Comparison of ENCODE assay signal across 35 cellular contexts in genomic region chr1:111174070-111174469, GRCh38. TPM values are rescaled to one million over a fixed set of nuclear protein-coding genes. Genes with fewer than 3 reads are reported as not detected.
DNase-seq lines count a peak whose midpoint lies in the region; ATAC-seq and FAIRE-seq lines count a peak whose summit lies in the region.
"Had no signal": no experiment of that assay in that cellular context is flagged by ENCODE, and none has a peak within 500 bp of the region (broad histone marks: within the 10 kb centered on the region; RNA-seq: fewer than 3 reads in every experiment).

No MANE protein-coding gene starts in this region.

- CTCF ChIA-PET in T-cell (lab: Charles Lee) = no interaction called here

- peaks cover 19% of the 10 kb centered on the region for H3K36me3 Mint-ChIP-seq in activated naive CD4-positive, alpha-beta T cell treated with anti-CD3 and anti-CD28 coated beads, Interleukin-2, amount 50 U/mL, for 24 hours
- peaks cover 55% of the 10 kb centered on the region for H3K36me3 Mint-ChIP-seq in T-cell

- peaks cover 2 to 5% of the 10 kb centered on the region in 2 donors for H3K36me3 ChIP-seq in small intestine (ENCODE audit: control insufficient read depth in 2 of 2, insufficient read depth in 2 of 2, low read length in 2 of 2)
- H3K36me3 ChIP-seq: prostate gland had no signal

- intact Hi-C loops in sciatic nerve (cut with DNase I) = no loop called here

- H3K4me3 ChIP-seq in small intestine (ENCODE audit: low read depth in 1 of 2, low read length in 2 of 2) = no peak overlapping the region
- H3K4me3 ChIP-seq: prostate gland, sigmoid colon had no signal

- no peak overlapping the region for H3K4me3 Mint-ChIP-seq in activated naive CD4-positive, alpha-beta T cell treated with anti-CD3 and anti-CD28 coated beads, Interleukin-2, amount 50 U/mL, for 24 hours
- H3K4me3 Mint-ChIP-seq in T-cell = no peak overlapping the region
- H3K4me3 Mint-ChIP-seq: brain, endodermal cell, HFFc6, mesothelial cell of epicardium, T-helper 17 cell had no signal

- H3K4me1 ChIP-seq in small intestine (ENCODE audit: control insufficient read depth in 2 of 2, insufficient read depth in 1 of 2, low read depth in 1 of 2, low read length in 1 of 2) = no peaks in the 10 kb centered on the region
- H3K4me1 ChIP-seq: prostate gland, sigmoid colon had no signal

- no peaks in the 10 kb centered on the region for H3K27me3 Mint-ChIP-seq in activated naive CD4-positive, alpha-beta T cell treated with anti-CD3 and anti-CD28 coated beads, Interleukin-2, amount 50 U/mL, for 24 hours
- H3K27me3 Mint-ChIP-seq in T-cell = no peaks in the 10 kb centered on the region
- H3K27me3 Mint-ChIP-seq: brain, T-helper 17 cell had no signal

- no peak overlapping the region for H3K27ac ChIP-seq in small intestine (ENCODE audit: low read depth in 1 of 2, low read length in 1 of 2)
- H3K27ac ChIP-seq: HL-60, KMS-11, prostate gland, sigmoid colon had no signal

- POLR2A ChIA-PET in T-cell (lab: Charles Lee) = no interaction called here

- no peak for DNase-seq in activated naive CD4-positive, alpha-beta T cell treated with anti-CD3 and anti-CD28 coated beads, Interleukin-2, amount 50 U/mL, for 16 hours
- DNase-seq in GM19239 (ENCODE audit: insufficient read length, low spot score) = no peak
- no peak for DNase-seq in T-cell
- no peak for DNase-seq in small intestine
- no peak for DNase-seq in retina
- no peak for DNase-seq in activated CD8-positive, alpha-beta memory T cell treated with anti-CD3 and anti-CD28 coated beads, Interleukin-2, amount 50 U/mL, for 48 hours
- no peak for DNase-seq in sciatic nerve (ENCODE audit: low spot score)
- DNase-seq: activated CD8-positive, alpha-beta memory T cell treated with anti-CD3 and anti-CD28 coated beads for 24 hours; activated gamma-delta T cell; amniotic stem cell; cerebellar nuclear complex; dermis blood vessel endothelial cell; endodermal cell; foreskin fibroblast; HFFc6; kidney; MM.1S; NCI-H1105 treated with DMSO at 0.1 percent for 48 hours; NCI-H1930; nucleus accumbens; sigmoid colon; SK-N-SH; stimulated activated CD4-positive, alpha-beta T cell treated with anti-CD3 and anti-CD28 coated beads, Interleukin-4, amount 100 ng/mL, for 4 hours; T-helper 17 cell had no signal

- H3K27me3 ChIP-seq in small intestine (ENCODE audit: control insufficient read depth in 2 of 2, insufficient read depth in 2 of 2, low read length in 2 of 2) = no peaks in the 10 kb centered on the region
- H3K27me3 ChIP-seq: sigmoid colon had no signal

- no peaks in the 10 kb centered on the region for H3K9me3 ChIP-seq in small intestine (ENCODE audit: control insufficient read depth, low read depth)
- H3K9me3 ChIP-seq: prostate gland, sigmoid colon, SK-N-SH had no signal

- peak overlapping the region; percentile 5 for H3K27ac Mint-ChIP-seq in activated naive CD4-positive, alpha-beta T cell treated with anti-CD3 and anti-CD28 coated beads, Interleukin-2, amount 50 U/mL, for 24 hours
- peak overlapping the region; percentile 34 to 82 for H3K27ac Mint-ChIP-seq in T-cell
- H3K27ac Mint-ChIP-seq: brain, endodermal cell, HFFc6, mesothelial cell of epicardium had no signal

- no peaks in the 10 kb centered on the region for H3K9me3 Mint-ChIP-seq in activated naive CD4-positive, alpha-beta T cell treated with anti-CD3 and anti-CD28 coated beads, Interleukin-2, amount 50 U/mL, for 24 hours
- no peaks in the 10 kb centered on the region for H3K9me3 Mint-ChIP-seq in T-cell
- H3K9me3 Mint-ChIP-seq: brain, endodermal cell, HFFc6, mesothelial cell of epicardium had no signal

- peak; percentile 42 for FAIRE-seq in GM19239 (lab: Jason Lieb, UNC)
- peak; percentile 49 for FAIRE-seq in small intestine (lab: Jason Lieb, UNC)
- FAIRE-seq: H1, kidney, TTC549 had no signal

- ATAC-seq in T-cell (replicated peaks in 1 of 4) = no peak
- ATAC-seq in sciatic nerve = no peak
- ATAC-seq: activated CD4-positive, CD25-positive, alpha-beta regulatory T cell treated with anti-CD3 and anti-CD28 coated beads, Interleukin-2, amount 50 U/mL, for 24 hours; esophagus mucosa; Right ventricle myocardium inferior; T-helper 17 cell had no signal

- peaks cover 74% of the 10 kb centered on the region for H3K4me1 Mint-ChIP-seq in activated naive CD4-positive, alpha-beta T cell treated with anti-CD3 and anti-CD28 coated beads, Interleukin-2, amount 50 U/mL, for 24 hours
- peaks cover 28 to 45% (median 36%) of the 10 kb centered on the region in 3 donors for H3K4me1 Mint-ChIP-seq in T-cell
- H3K4me1 Mint-ChIP-seq: brain, mesothelial cell of epicardium had no signal

RNA-seq across cellular contexts. Expression of gene DENND2D, which starts 26.4 kb away (rescaled TPM):
- total RNA-seq in T-cell (100 to 1,000 TPM; 128 to 234 (median 222) TPM), sciatic nerve (14.6 TPM)
- 10 to 100 TPM; 31.3 to 54.6 (median 36.7) TPM for polyA plus RNA-seq in small intestine

RNA-seq across cellular contexts. Expression of gene CEPT1, which starts 34.0 kb away (rescaled TPM):
- total RNA-seq in T-cell = 10 to 100 TPM; 33.2 to 42.3 (median 36.3) TPM
- 10 to 100 TPM in 2 of 3 donors, 1 to 10 TPM in 1; 10.0 to 23.2 (median 13.2) TPM for polyA plus RNA-seq in small intestine
- total RNA-seq in sciatic nerve = 44.8 TPM

RNA-seq across cellular contexts. Expression of gene DRAM2, which starts 34.2 kb away (rescaled TPM):
- total RNA-seq in T-cell (10 to 100 TPM; 28.5 to 36.7 (median 31.5) TPM), sciatic nerve (34.9 TPM)
- polyA plus RNA-seq in small intestine = 10 to 100 TPM; 37.0 to 41.2 (median 39.3) TPM

RNA-seq across cellular contexts. Expression of gene CHI3L2, which starts 53.4 kb away (rescaled TPM):
- 10 to 100 TPM in 4 of 5 donors, 1 to 10 TPM in 1; 3.6 to 28.1 (median 10.9) TPM for total RNA-seq in T-cell
- 1 to 10 TPM; 1.1 to 4.7 (median 1.9) TPM for polyA plus RNA-seq in small intestine
- total RNA-seq in sciatic nerve = 3.3 TPM
- total RNA-seq: endodermal cell, H1, mesothelial cell of epicardium had no signal
- polyA plus RNA-seq: H1 had no signal
